Comparison of ENCODE assay signal across 27 cellular contexts in the genomic region with DNA sequence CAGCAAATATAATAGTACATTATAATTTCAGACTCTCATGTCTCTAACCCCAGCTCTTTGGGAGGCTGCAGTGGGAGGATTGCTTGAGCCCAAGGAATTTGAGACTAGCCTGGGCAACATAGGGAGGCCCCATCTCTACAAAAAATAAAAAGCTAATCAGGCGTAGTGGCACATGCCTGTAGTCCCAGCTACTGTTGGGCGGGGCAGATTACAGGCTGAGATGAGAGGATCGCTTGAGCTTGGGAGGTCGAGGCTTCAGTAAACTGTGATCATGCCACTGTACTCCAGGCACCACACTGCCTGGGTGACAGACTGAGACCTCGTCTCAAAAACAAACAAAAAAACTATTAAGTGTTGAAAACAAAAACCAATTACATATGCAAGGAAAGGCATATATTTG.
"Had no signal": no experiment of that assay in that cellular context is flagged by ENCODE, and none has a peak within 500 bp of the region (broad histone marks: within the 10 kb centered on the region; RNA-seq: fewer than 3 reads in every experiment).

No MANE protein-coding gene starts in this region.

- FAIRE-seq: colon, frontal cortex, TTC549 had no signal

- DNase-seq: activated B cell treated with CpG ODN at 0.5 μM for 24 hours; activated CD4-positive, alpha-beta memory T cell treated with anti-CD3 and anti-CD28 coated beads for 36 hours; activated CD4-positive, alpha-beta T cell treated with anti-CD3 and anti-CD28 coated beads for 48 hours; activated CD8-positive, alpha-beta memory T cell treated with anti-CD3 and anti-CD28 coated beads, Interleukin-2, amount 10 ng/mL, durations not matched to agents 7 days and 5 days; activated CD8-positive, alpha-beta memory T cell treated with anti-CD3 and anti-CD28 coated beads, Interleukin-2, amount 50 U/mL, for 4 hours; activated CD8-positive, alpha-beta T cell treated with anti-CD3 and anti-CD28 coated beads, Interleukin-2, amount 10 ng/mL, durations not matched to agents 7 days and 5 days; activated effector memory CD4-positive, alpha-beta T cell treated with anti-CD3 and anti-CD28 coated beads, Interleukin-2, amount 50 U/mL, for 16 hours; activated naive CD4-positive, alpha-beta T cell treated with anti-CD3 and anti-CD28 coated beads for 36 hours; activated naive CD8-positive, alpha-beta T cell treated with anti-CD3 and anti-CD28 coated beads for 36 hours; activated naive CD8-positive, alpha-beta T cell treated with anti-CD3 and anti-CD28 coated beads, Interleukin-2, amount 50 U/mL, for 24 hours; activated T-cell treated with anti-CD3 and anti-CD28 coated beads, Interleukin-2, amount 50 U/mL, for 1 hour; activated T-cell treated with anti-CD3 and anti-CD28 coated beads, Interleukin-2, amount 50 U/mL, for 48 hours; adrenal gland; amygdala; aorta; body of pancreas; cortex of kidney; dermis blood vessel endothelial cell; effector CD4-positive, alpha-beta T cell; effector memory CD8-positive, alpha-beta T cell; foreskin fibroblast; T-helper 2 cell had no signal

- H3K27ac ChIP-seq: adrenal gland, body of pancreas, VCaP had no signal

- H3K9me3 ChIP-seq: adrenal gland, body of pancreas had no signal

- ATAC-seq: activated CD4-positive, CD25-positive, alpha-beta regulatory T cell treated with anti-CD3 and anti-CD28 coated beads, Interleukin-2, amount 50 U/mL, for 24 hours; activated CD8-positive, alpha-beta memory T cell treated with anti-CD3 and anti-CD28 coated beads, Interleukin-2, amount 10 ng/mL, durations not matched to agents 7 days and 5 days; activated CD8-positive, alpha-beta T cell treated with anti-CD3 and anti-CD28 coated beads, Interleukin-2, amount 10 ng/mL, durations not matched to agents 7 days and 5 days; activated naive CD8-positive, alpha-beta T cell treated with anti-CD3 and anti-CD28 coated beads, Interleukin-2, amount 50 U/mL, for 24 hours; body of pancreas; effector memory CD8-positive, alpha-beta T cell had no signal

- H3K4me3 ChIP-seq: adrenal gland, body of pancreas had no signal

- H3K36me3 ChIP-seq: adrenal gland had no signal

- H3K27me3 ChIP-seq: adrenal gland, body of pancreas had no signal

- H3K4me1 ChIP-seq: adrenal gland, body of pancreas had no signal
